ENCODE assay signal across 13 cellular contexts in the genomic region with DNA sequence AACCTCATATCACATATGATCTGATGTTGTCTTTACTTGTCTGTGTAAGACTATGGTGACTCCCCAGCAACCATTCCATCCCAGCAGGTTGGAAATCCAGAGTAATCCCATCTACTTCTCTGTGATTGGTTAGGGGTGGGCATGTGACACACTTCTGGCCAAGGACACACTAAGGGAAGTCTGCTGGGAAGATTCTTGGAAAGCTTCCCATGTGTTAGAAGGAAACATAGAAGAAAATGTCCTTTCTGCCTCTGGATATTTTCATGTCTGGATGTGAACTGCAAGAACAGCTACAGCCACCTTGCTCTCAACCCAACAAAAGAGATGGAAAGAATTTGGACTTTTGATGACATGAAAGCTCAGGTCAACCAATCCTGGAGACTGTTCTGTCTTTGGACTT. TPM values are rescaled to one million over a fixed set of nuclear protein-coding genes. Genes with fewer than 3 reads are reported as not detected.
DNase-seq lines count a peak whose midpoint lies in the region; ATAC-seq and TF ChIP-seq lines count a peak whose summit lies in the region.
"Had no signal": no experiment of that assay in that cellular context is flagged by ENCODE, and none has a peak within 500 bp of the region (broad histone marks: within the 10 kb centered on the region; RNA-seq: fewer than 3 reads in every experiment).

No MANE protein-coding gene starts in this region.

- H3K9me3 Mint-ChIP-seq in endodermal cell (no peaks in the 10 kb centered on the region), mesothelial cell of epicardium (no peaks in the 10 kb centered on the region), glutamatergic neuron (ENCODE audit: unreplicated experiment) (peaks cover 10% of the 10 kb centered on the region)
- H3K9me3 Mint-ChIP-seq: naive thymus-derived CD8-positive, alpha-beta T cell had no signal

- TF ChIP-seq CTCF in AG09319 (IDR thresholded peaks at IDR 0.05; ENCODE audit: low read depth, low read length): no peak
- TF ChIP-seq CTCF in endodermal cell (conservative IDR thresholded peaks at IDR 0.05): no peak
- TF ChIP-seq CTCF in mesothelial cell of epicardium (IDR thresholded peaks at IDR 0.05; ENCODE audit: unreplicated experiment): no peak
- no peak for TF ChIP-seq CTCF in glutamatergic neuron (IDR thresholded peaks at IDR 0.05; ENCODE audit: partially characterized antibody, unreplicated experiment)

- H3K36me3 Mint-ChIP-seq in endodermal cell (ENCODE audit: low read depth) (peaks cover 7% of the 10 kb centered on the region), mesothelial cell of epicardium (no peaks in the 10 kb centered on the region), glutamatergic neuron (ENCODE audit: unreplicated experiment) (no peaks in the 10 kb centered on the region)
- H3K36me3 Mint-ChIP-seq: naive thymus-derived CD8-positive, alpha-beta T cell had no signal

- H3K9ac ChIP-seq in endodermal cell (ENCODE audit: extremely low read depth, low read length, poor library complexity, severe bottlenecking): no peak overlapping the region
- H3K9ac ChIP-seq: KMS-11 had no signal

- DNase-seq in AG09319 (ENCODE audit: extremely low read depth, low read depth) (peak; percentile 32), NCI-H2171 treated with DMSO at 0.1 percent for 48 hours (lab: John Stamatoyannopoulos, UW) (peak; percentile 24), endodermal cell (peak; percentile 52), mesothelial cell of epicardium (ENCODE audit: low spot score in 2 of 2, unreplicated experiment in 2 of 2) (no peak), glutamatergic neuron (no peak), NCI-H187 (lab: John Stamatoyannopoulos, UW) (no peak)
- DNase-seq: Caco-2; naive thymus-derived CD8-positive, alpha-beta T cell; NCI-H774 had no signal

- no peak for ATAC-seq in HG02970 (IDR thresholded peaks at IDR 0.05; ENCODE audit: low FRiP score, unreplicated experiment)
- ATAC-seq in HG03520 (IDR thresholded peaks at IDR 0.05; ENCODE audit: unreplicated experiment): no peak
- ATAC-seq: esophagus mucosa; naive thymus-derived CD8-positive, alpha-beta T cell had no signal

- H3K36me3 ChIP-seq in endodermal cell (ENCODE audit: control insufficient read depth, insufficient read depth, low read length): peaks cover 3% of the 10 kb centered on the region

- no peaks in the 10 kb centered on the region for H3K9me3 ChIP-seq in endodermal cell (ENCODE audit: control insufficient read depth, low read length)
- H3K9me3 ChIP-seq: Caco-2 had no signal

- H3K27ac Mint-ChIP-seq in endodermal cell: no peak overlapping the region
- peak overlapping the region; percentile 70 for H3K27ac Mint-ChIP-seq in mesothelial cell of epicardium
- H3K27ac Mint-ChIP-seq in glutamatergic neuron (ENCODE audit: unreplicated experiment): no peak overlapping the region

- peaks cover 2% of the 10 kb centered on the region for H3K4me1 ChIP-seq in endodermal cell (ENCODE audit: control insufficient read depth, insufficient read depth, low read length)

- peaks cover 14% of the 10 kb centered on the region for H3K4me1 Mint-ChIP-seq in endodermal cell
- peaks cover 24% of the 10 kb centered on the region for H3K4me1 Mint-ChIP-seq in mesothelial cell of epicardium
- peaks cover 14% of the 10 kb centered on the region for H3K4me1 Mint-ChIP-seq in glutamatergic neuron (ENCODE audit: low read depth, unreplicated experiment)

- H3K27me3 ChIP-seq in endodermal cell (ENCODE audit: control insufficient read depth, insufficient read depth, low read length, poor library complexity, severe bottlenecking): no peaks in the 10 kb centered on the region

- H3K27me3 Mint-ChIP-seq in endodermal cell (ENCODE audit: insufficient read depth) (peaks cover 17% of the 10 kb centered on the region), mesothelial cell of epicardium (ENCODE audit: low read depth) (peaks cover 2% of the 10 kb centered on the region), glutamatergic neuron (ENCODE audit: unreplicated experiment) (peaks cover 11% of the 10 kb centered on the region)
- H3K27me3 Mint-ChIP-seq: naive thymus-derived CD8-positive, alpha-beta T cell had no signal

- no peak overlapping the region for H3K4me3 ChIP-seq in endodermal cell (ENCODE audit: low read length)

- H3K4me3 Mint-ChIP-seq in endodermal cell (no peak overlapping the region), mesothelial cell of epicardium (no peak overlapping the region), glutamatergic neuron (ENCODE audit: unreplicated experiment) (no peak overlapping the region)

- H3K27ac ChIP-seq in endodermal cell (ENCODE audit: low read depth, low read length): no peak overlapping the region
- H3K27ac ChIP-seq: KMS-11 had no signal

RNA-seq across cellular contexts. Expression of a gene that starts 2.6 kb away (rescaled TPM):
- 10 to 100 TPM; 29.5 to 37.1 TPM for total RNA-seq in endodermal cell
- 31.3 TPM for polyA plus RNA-seq in endodermal cell (2013, experiment 1 of 2)
- polyA plus RNA-seq in endodermal cell (2013, experiment 2 of 2): 30.6 TPM
- total RNA-seq in mesothelial cell of epicardium: 30.1 to 32.0 TPM (median 31.6 TPM) in 3 replicates
- total RNA-seq in glutamatergic neuron (ENCODE audit: unreplicated experiment): 33.6 TPM

Comparison
In these comparisons a context has a peak if more than half of its experiments do, and no peak if none do; other contexts are left out.
1. DNase-seq: peak in AG09319 (single experiment), NCI-H2171 treated with DMSO at 0.1 percent for 48 hours (single experiment) and endodermal cell (single experiment); none in mesothelial cell of epicardium (0 of 2), glutamatergic neuron (single experiment) and NCI-H187 (0 of 2).